20 cellular contexts compared by ENCODE assay signal in genomic region chr13:25148005-25148798, GRCh38. TPM values are rescaled to one million over a fixed set of nuclear protein-coding genes. Genes with fewer than 3 reads are reported as not detected.
DNase-seq lines count a peak whose midpoint lies in the region; ATAC-seq, FAIRE-seq and TF ChIP-seq lines count a peak whose summit lies in the region.
"Had no signal": no experiment of that assay in that cellular context is flagged by ENCODE, and none has a peak within 500 bp of the region (broad histone marks: within the 10 kb centered on the region; RNA-seq: fewer than 3 reads in every experiment).

No MANE protein-coding gene starts in this region.

- no peak overlapping the region for H3K4me3 Mint-ChIP-seq in WTC11
- H3K4me3 Mint-ChIP-seq: activated CD8-positive, alpha-beta T cell treated with anti-CD3 and anti-CD28 coated beads for 36 hours; CD8-positive, alpha-beta T cell; nephron had no signal

- H3K9me3 Mint-ChIP-seq in WTC11: peaks cover 18% of the 10 kb centered on the region
- H3K9me3 Mint-ChIP-seq: activated CD8-positive, alpha-beta T cell treated with anti-CD3 and anti-CD28 coated beads for 36 hours; activated T-helper 2 cell treated with anti-CD3 and anti-CD28 coated beads, Interferon-gamma antibody, Interleukin-2, Interleukin-4, amounts not matched to agents 10 μg/mL and 5 μg/mL and 100 μg/mL, durations not matched to agents 14 hours and 24 hours and 36 hours; CD8-positive, alpha-beta T cell had no signal

- no peak for DNase-seq in GM12891 (ENCODE audit: insufficient read length, low spot score)
- no peak for DNase-seq in WTC11 (ENCODE audit: low spot score)
- DNase-seq in urothelium cell line (ENCODE audit: low spot score): no peak
- DNase-seq in HuH-7.5 (ENCODE audit: low spot score): no peak
- DNase-seq in esophagus muscularis mucosa (ENCODE audit: extremely low spot score): no peak
- no peak for DNase-seq in superior temporal gyrus (ENCODE audit: extremely low spot score)
- DNase-seq: activated CD8-positive, alpha-beta T cell treated with anti-CD3 and anti-CD28 coated beads for 36 hours; amniotic stem cell; CD8-positive, alpha-beta T cell; NCI-H187; NCI-H524 treated with DMSO at 0.1 percent for 48 hours; PC-3; substantia nigra had no signal

- POLR2A ChIA-PET in WTC11 (lab: Charles Lee): no interaction called here

- no peaks in the 10 kb centered on the region for H3K4me1 ChIP-seq in esophagus muscularis mucosa
- H3K4me1 ChIP-seq: gastroesophageal sphincter had no signal

- H3K27ac Mint-ChIP-seq in WTC11: no peak overlapping the region
- H3K27ac Mint-ChIP-seq: activated CD8-positive, alpha-beta T cell treated with anti-CD3 and anti-CD28 coated beads for 36 hours; activated T-helper 2 cell treated with anti-CD3 and anti-CD28 coated beads, Interferon-gamma antibody, Interleukin-2, Interleukin-4, amounts not matched to agents 10 μg/mL and 5 μg/mL and 100 μg/mL, durations not matched to agents 14 hours and 24 hours and 36 hours; CD8-positive, alpha-beta T cell; nephron had no signal

- TF ChIP-seq POLR2A in GM12891 (IDR thresholded peaks at IDR 0.05; ENCODE audit: low read depth, low read length) (no peak), esophagus muscularis mucosa (IDR thresholded peaks at IDR 0.05; ENCODE audit: low read depth) (no peak)

- H3K4me3 ChIP-seq in esophagus muscularis mucosa: no peak overlapping the region
- H3K4me3 ChIP-seq: gastroesophageal sphincter had no signal

- TF ChIP-seq EP300 in esophagus muscularis mucosa (IDR thresholded peaks at IDR 0.05): no peak

- intact Hi-C loops in esophagus muscularis mucosa (cut with DNase I): no loop called here

- H3K36me3 Mint-ChIP-seq in WTC11: peaks cover 14% of the 10 kb centered on the region
- H3K36me3 Mint-ChIP-seq: CD8-positive, alpha-beta T cell had no signal

- CTCF ChIA-PET in WTC11 (lab: Charles Lee): no interaction called here

- ATAC-seq in GM19463 (IDR thresholded peaks at IDR 0.05; ENCODE audit: unreplicated experiment) (peak; percentile 79), HG02870 (IDR thresholded peaks at IDR 0.05; ENCODE audit: unreplicated experiment) (peak; percentile 91), WTC11 (no peak)
- ATAC-seq: activated CD8-positive, alpha-beta T cell treated with anti-CD3 and anti-CD28 coated beads for 36 hours; CD8-positive, alpha-beta T cell; gastroesophageal sphincter; PC-3 had no signal

- H3K4me1 Mint-ChIP-seq in WTC11: peaks cover 39% of the 10 kb centered on the region
- H3K4me1 Mint-ChIP-seq: nephron had no signal

- peak; percentile 33 for FAIRE-seq in GM12891 (lab: Jason Lieb, UNC)
- no peak for FAIRE-seq in urothelium cell line (lab: Jason Lieb, UNC)
- FAIRE-seq: colon had no signal

- H3K27me3 Mint-ChIP-seq in WTC11 (ENCODE audit: low read depth): peaks cover 14% of the 10 kb centered on the region

- H3K9me3 ChIP-seq in esophagus muscularis mucosa: no peaks in the 10 kb centered on the region
- H3K9me3 ChIP-seq: gastroesophageal sphincter had no signal

- TF ChIP-seq CTCF in WTC11 (IDR thresholded peaks at IDR 0.05) (no peak), esophagus muscularis mucosa (IDR thresholded peaks at IDR 0.05) (no peak)

- WGBS in esophagus muscularis mucosa: 86% methylated on average over 7 of the region's 7 CpGs

- peaks cover 0 to 46% (median 0%) of the 10 kb centered on the region in 4 donors for H3K27me3 ChIP-seq in esophagus muscularis mucosa

- H3K36me3 ChIP-seq in esophagus muscularis mucosa: no peaks in the 10 kb centered on the region
- H3K36me3 ChIP-seq: gastroesophageal sphincter had no signal

- no peak overlapping the region for H3K27ac ChIP-seq in esophagus muscularis mucosa (replicated peaks in 1 of 4)
- H3K27ac ChIP-seq: gastroesophageal sphincter had no signal

TF ChIP-seq in GM12891, 5 proteins besides CTCF, POLR2A, EP300 and RAD21:
- TF ChIP-seq POU2F2 (IDR thresholded peaks at IDR 0.05; ENCODE audit: low read depth, low read length): 0 out of 2 replicates have a peak, but pooled peaks have one; percentile 31
- TF ChIP-seq PAX5 (IDR thresholded peaks at IDR 0.05; ENCODE audit: insufficient read depth, low read length, severe bottlenecking): no peak
- no peak for TF ChIP-seq POLR2AphosphoS5 (IDR thresholded peaks at IDR 0.05; ENCODE audit: low read depth, low read length)
- peak; percentile 51 for TF ChIP-seq SPI1 (IDR thresholded peaks at IDR 0.05; ENCODE audit: low read depth, low read length)
TF ChIP-seq in GM12891: peak in this region for 2.

TF ChIP-seq in WTC11, 78 proteins besides CTCF, POLR2A, EP300 and RAD21 (continues in another document):
- TF ChIP-seq TEAD4 (CRISPR knock-in tag; IDR thresholded peaks at IDR 0.05) (no peak), ZNF671 (CRISPR knock-in tag; IDR thresholded peaks at IDR 0.05) (no peak), ZNF425 (CRISPR knock-in tag; conservative IDR thresholded peaks at IDR 0.05) (no peak), FOXJ3 (CRISPR knock-in tag; IDR thresholded peaks at IDR 0.05; ENCODE audit: borderline replicate concordance) (no peak), ZNF263 (CRISPR knock-in tag; IDR thresholded peaks at IDR 0.05; ENCODE audit: low read depth) (no peak), RORB (CRISPR knock-in tag; IDR thresholded peaks at IDR 0.05) (no peak), ZNF121 (CRISPR knock-in tag; IDR thresholded peaks at IDR 0.05) (no peak), ATF1 (CRISPR knock-in tag; IDR thresholded peaks at IDR 0.05) (no peak), ZSCAN18 (CRISPR knock-in tag; IDR thresholded peaks at IDR 0.05) (no peak), ETV6 (CRISPR knock-in tag; IDR thresholded peaks at IDR 0.05) (no peak), NFYB (CRISPR knock-in tag; conservative IDR thresholded peaks at IDR 0.05; ENCODE audit: low read depth) (0 out of 2 replicates have a peak, but pooled peaks have one; percentile 16), ZNF416 (CRISPR knock-in tag; IDR thresholded peaks at IDR 0.05) (no peak), ELF4 (CRISPR knock-in tag; IDR thresholded peaks at IDR 0.05; ENCODE audit: low read depth) (no peak), USF1 (CRISPR knock-in tag; IDR thresholded peaks at IDR 0.05) (peak; percentile 52; the same call in 1 of the 2 replicates), MYBL2 (CRISPR knock-in tag; IDR thresholded peaks at IDR 0.05) (no peak), KAT7 (CRISPR knock-in tag; IDR thresholded peaks at IDR 0.05; ENCODE audit: borderline replicate concordance) (no peak), USF2 (CRISPR knock-in tag; IDR thresholded peaks at IDR 0.05) (0 out of 2 replicates have a peak, but pooled peaks have one; percentile 50)

RNA-seq across cellular contexts. Expression of gene AMER2, which starts 23.9 kb away (rescaled TPM):
- 0.01 TPM for polyA plus RNA-seq in GM12891 (2012; ENCODE audit: low read depth, missing spikeins)
- total RNA-seq in WTC11 (2021) (0.18 to 0.48 TPM (median 0.27 TPM) in 3 replicates), esophagus muscularis mucosa (under 1 TPM in 2 of 4 donors, not detected in 2; under 0.01 to 0.17 TPM)
- total RNA-seq: activated CD8-positive, alpha-beta T cell treated with anti-CD3 and anti-CD28 coated beads for 36 hours; activated T-helper 2 cell treated with anti-CD3 and anti-CD28 coated beads, Interferon-gamma antibody, Interleukin-2, Interleukin-4, amounts not matched to agents 10 μg/mL and 5 μg/mL and 100 μg/mL, durations not matched to agents 14 hours and 24 hours and 36 hours; CD8-positive, alpha-beta T cell; lung microvascular endothelial cell; PC-3 had no signal

RNA-seq across cellular contexts. Expression of gene PABPC3, which starts 52.3 kb away (rescaled TPM):
- polyA plus RNA-seq in GM12891 (2012; ENCODE audit: low read depth, missing spikeins): 0.55 TPM
- total RNA-seq in WTC11 (2021) (0.35 to 0.39 TPM (median 0.39 TPM) in 3 replicates), esophagus muscularis mucosa (under 1 TPM in 3 of 4 donors, not detected in 1; under 0.01 to 0.17 (median 0.11) TPM)
